ENCODE assay signal across 8 cellular contexts in genomic region chr19:5691205-5691929, GRCh38. TPM values are rescaled to one million over a fixed set of nuclear protein-coding genes. Genes with fewer than 3 reads are reported as not detected.
DNase-seq lines count a peak whose midpoint lies in the region; ATAC-seq and TF ChIP-seq lines count a peak whose summit lies in the region.

No MANE protein-coding gene starts in this region.

- peak overlapping the region; percentile 67 to 95 (median 86) for H3K27ac ChIP-seq in heart left ventricle
- H3K27ac ChIP-seq in sigmoid colon = peak overlapping the region; percentile 89 to 96 (median 91)

- TF ChIP-seq POLR2A in heart left ventricle (IDR thresholded peaks at IDR 0.05) (no peak), sigmoid colon (IDR thresholded peaks at IDR 0.05) (no peak)

- H3K4me1 ChIP-seq in heart left ventricle (peaks cover 4 to 54% (median 27%) of the 10 kb centered on the region in 12 donors), sigmoid colon (peaks cover 0 to 42% (median 34%) of the 10 kb centered on the region in 4 donors)

- TF ChIP-seq CTCF in heart left ventricle (IDR thresholded peaks at IDR 0.05) (no peak), sigmoid colon (IDR thresholded peaks at IDR 0.05) (no peak), omental fat pad (IDR thresholded peaks at IDR 0.05) (no peak)

- peaks cover 0 to 50% (median 47%) of the 10 kb centered on the region in 9 donors for H3K36me3 ChIP-seq in heart left ventricle
- peaks cover 16 to 48% (median 46%) of the 10 kb centered on the region in 4 donors for H3K36me3 ChIP-seq in sigmoid colon

- DNase-seq in NCI-H1417 (lab: John Stamatoyannopoulos, UW) (peak in 2 of 3 experiments; percentile 42 to 60), NCI-H1417 treated with DMSO at 0.1 percent for 48 hours (lab: John Stamatoyannopoulos, UW) (no peak), OCI-M1 (lab: John Stamatoyannopoulos, UW) (peak; percentile 63), heart left ventricle (peak; percentile 79 to 83 (median 81)), sigmoid colon (peak; percentile 89), omental fat pad (ENCODE audit: low spot score) (no peak)
- peak; percentile 74 for DNase-seq in activated naive CD4-positive, alpha-beta T cell treated with anti-CD3 and anti-CD28 coated beads, Interleukin-2, amount 50 U/mL, for 16 hours
- DNase-seq in activated CD4-positive, CD25-positive, alpha-beta regulatory T cell treated with anti-CD3 and anti-CD28 coated beads, Interleukin-2, amount 50 U/mL, for 72 hours = no peak

- intact Hi-C loops in heart left ventricle (cut with DNase I) (loop anchor here in 3 of 10 donors (2.0 to 5.0 kb wide), 3 partner anchors 29 to 211 kb away; partner anchors contain the start of genes CATSPERD (in 1 of the 3), LONP1 (in 1 of the 3), NDUFA11 (in 1 of the 3) and SAFB (in 1 of the 3)), sigmoid colon (cut with DNase I) (loop anchor here (2.0 to 5.0 kb wide), 3 partner anchors 29 to 211 kb away; partner anchors contain the start of genes CATSPERD, LONP1, NDUFA11 and SAFB)

- H3K27me3 ChIP-seq in heart left ventricle = no peaks in the 10 kb centered on the region
- no peaks in the 10 kb centered on the region for H3K27me3 ChIP-seq in sigmoid colon

- no peak for TF ChIP-seq EP300 in sigmoid colon (IDR thresholded peaks at IDR 0.05)

- H3K4me3 ChIP-seq in heart left ventricle (peak overlapping the region; percentile 48 to 91 (median 77)), sigmoid colon (peak overlapping the region; percentile 61 to 85 (median 67))

- WGBS in heart left ventricle, 4 donors = 7 to 9% (median 7%) methylated on average over 33 to 43 of the region's 43 CpGs
- WGBS in sigmoid colon, 2 donors = 1 to 7% methylated on average over 43 of the region's 43 CpGs

- ATAC-seq in heart left ventricle (peak; percentile 2 to 61 (median 14)), omental fat pad (ENCODE audit: low FRiP score) (no peak)

- no peaks in the 10 kb centered on the region for H3K9me3 ChIP-seq in heart left ventricle
- H3K9me3 ChIP-seq in sigmoid colon = no peaks in the 10 kb centered on the region

RNA-seq across cellular contexts. Expression of gene RPL36, which starts 1.3 kb away (rescaled TPM):
- 100 to 1,000 TPM; 255 to 475 (median 365) TPM for total RNA-seq in heart left ventricle
- 100 to 1,000 TPM; 851 to 981 TPM for polyA plus RNA-seq in heart left ventricle
- 1,000 to 10,000 TPM in 2 of 4 donors, 100 to 1,000 TPM in 2; 593 to 1,408 (median 902) TPM for total RNA-seq in sigmoid colon
- polyA plus RNA-seq in sigmoid colon = 1,000 to 10,000 TPM; 1,490 to 2,228 (median 1,816) TPM
- 100 to 1,000 TPM; 663 to 804 (median 703) TPM for total RNA-seq in omental fat pad

RNA-seq across cellular contexts. Expression of gene HSD11B1L, which starts 10.5 kb away (rescaled TPM):
- total RNA-seq in heart left ventricle (10 to 100 TPM in 2 of 9 donors, 1 to 10 TPM in 7; 3.7 to 14.4 (median 5.2) TPM), sigmoid colon (10 to 100 TPM; 19.9 to 37.1 (median 23.3) TPM), omental fat pad (1 to 10 TPM; 4.3 to 9.5 (median 7.8) TPM)
- polyA plus RNA-seq in heart left ventricle (1 to 10 TPM; 5.4 to 6.6 TPM), sigmoid colon (1 to 10 TPM; 4.2 to 8.4 (median 6.3) TPM)

RNA-seq across cellular contexts. Expression of gene MICOS13, which starts 11.1 kb away (rescaled TPM):
- total RNA-seq in heart left ventricle = 100 to 1,000 TPM; 103 to 149 (median 123) TPM
- 100 to 1,000 TPM; 178 to 435 TPM for polyA plus RNA-seq in heart left ventricle
- 10 to 100 TPM; 39.6 to 87.8 (median 61.7) TPM for total RNA-seq in sigmoid colon
- polyA plus RNA-seq in sigmoid colon = 100 to 1,000 TPM; 110 to 160 (median 120) TPM
- total RNA-seq in omental fat pad = 10 to 100 TPM; 24.4 to 54.6 (median 40.5) TPM

RNA-seq across cellular contexts. Expression of gene LONP1, which starts 28.6 kb away (rescaled TPM):
- 100 to 1,000 TPM in 2 of 9 donors, 10 to 100 TPM in 7; 61.2 to 108 (median 88.6) TPM for total RNA-seq in heart left ventricle
- polyA plus RNA-seq in heart left ventricle = 100 to 1,000 TPM in 1 of 2 donors, 10 to 100 TPM in 1; 97.6 to 123 TPM
- total RNA-seq in sigmoid colon = 10 to 100 TPM; 30.5 to 48.5 (median 36.6) TPM
- 10 to 100 TPM; 24.0 to 62.6 (median 29.1) TPM for polyA plus RNA-seq in sigmoid colon
- total RNA-seq in omental fat pad = 10 to 100 TPM; 49.8 to 75.9 (median 54.0) TPM

RNA-seq across cellular contexts. Expression of gene CATSPERD, which starts 29.1 kb away (rescaled TPM):
- total RNA-seq in heart left ventricle (not detected), sigmoid colon (not detected), omental fat pad (not detected)
- polyA plus RNA-seq in heart left ventricle (not detected), sigmoid colon (not detected)

Comparison
In these comparisons a context has a peak if more than half of its experiments do, and no peak if none do; other contexts are left out.
1. DNase-seq: peak in NCI-H1417 (2 of 3), OCI-M1 (single experiment), activated naive CD4-positive, alpha-beta T cell treated with anti-CD3 and anti-CD28 coated beads, Interleukin-2, amount 50 U/mL, for 16 hours (single experiment), heart left ventricle (5 of 5) and sigmoid colon (single experiment); none in NCI-H1417 treated with DMSO at 0.1 percent for 48 hours (single experiment), omental fat pad (single experiment) and activated CD4-positive, CD25-positive, alpha-beta regulatory T cell treated with anti-CD3 and anti-CD28 coated beads, Interleukin-2, amount 50 U/mL, for 72 hours (single experiment).